ENCODE assay signal across 11 cellular contexts in genomic region chrX:150649096-150649870, GRCh38. TPM values are rescaled to one million over a fixed set of nuclear protein-coding genes. Genes with fewer than 3 reads are reported as not detected.
A peak's percentile ranks its signal among the peaks of the same experiment; 100 is the strongest.
DNase-seq lines count a peak whose midpoint lies in the region; ATAC-seq, FAIRE-seq and TF ChIP-seq lines count a peak whose summit lies in the region.
"Had no signal": no experiment of that assay in that cellular context is flagged by ENCODE, and none has a peak within 500 bp of the region (broad histone marks: within the 10 kb centered on the region; RNA-seq: fewer than 3 reads in every experiment).

No MANE protein-coding gene starts in this region.

- no peak overlapping the region for H3K4me3 Mint-ChIP-seq in CD4-positive, alpha-beta memory T cell
- H3K4me3 Mint-ChIP-seq in CD8-positive, alpha-beta T cell, result no peak overlapping the region

- intact Hi-C loops in CD4-positive, alpha-beta memory T cell (cut with micrococcal nuclease), result no loop called here
- intact Hi-C loops in endothelial cell of umbilical vein (cut with micrococcal nuclease), result loop anchor here (1.0 to 2.0 kb wide), 2 partner anchors 81 to 284 kb away; partner anchors contain the start of gene MTM1
- intact Hi-C loops in PC-9 (cut with micrococcal nuclease; ENCODE audit: unreplicated experiment), result loop anchor here (10.0 kb wide), 2 partner anchors 64 to 66 kb away; no protein-coding TSS in a partner anchor
- intact Hi-C loops in CD8-positive, alpha-beta T cell (cut with DNase I, micrococcal nuclease), result no loop called here

- POLR2A ChIA-PET in CD4-positive, alpha-beta memory T cell (lab: Charles Lee; ENCODE audit: partially characterized antibody), result no interaction called here
- POLR2A ChIA-PET in endothelial cell of umbilical vein (lab: Charles Lee) (no interaction called here), PC-9 (lab: Charles Lee; ENCODE audit: unreplicated experiment) (interaction anchor here (0.7 kb wide), 1 partner anchor 15 kb away, joined by 4 read pairs; no protein-coding TSS in a partner anchor)
- POLR2A ChIA-PET in CD8-positive, alpha-beta T cell (lab: Charles Lee), result no interaction called here

- H2AFZ ChIP-seq in endothelial cell of umbilical vein (ENCODE audit: low read depth, low read length), result peak overlapping the region; percentile 44
- no peak overlapping the region for H2AFZ ChIP-seq in PC-9

- H3K27me3 Mint-ChIP-seq in CD4-positive, alpha-beta memory T cell, result no peaks in the 10 kb centered on the region
- no peaks in the 10 kb centered on the region for H3K27me3 Mint-ChIP-seq in CD8-positive, alpha-beta T cell (ENCODE audit: low read depth)
- H3K27me3 Mint-ChIP-seq: progenitor cell of endocrine pancreas had no signal

- H3K79me2 ChIP-seq in endothelial cell of umbilical vein (ENCODE audit: control insufficient read depth, insufficient read depth, low read length), result no peaks in the 10 kb centered on the region
- no peaks in the 10 kb centered on the region for H3K79me2 ChIP-seq in PC-9 (ENCODE audit: low read depth)

- no peaks in the 10 kb centered on the region for H3K27me3 ChIP-seq in CD4-positive, alpha-beta memory T cell (ENCODE audit: insufficient read depth, low read length)
- H3K27me3 ChIP-seq in endothelial cell of umbilical vein (ENCODE audit: control insufficient read depth in 2 of 2, insufficient read depth in 2 of 2, low read length in 2 of 2) (no peaks in the 10 kb centered on the region), PC-9 (ENCODE audit: insufficient read depth, low read depth) (no peaks in the 10 kb centered on the region)
- no peaks in the 10 kb centered on the region for H3K27me3 ChIP-seq in CD8-positive, alpha-beta T cell (ENCODE audit: insufficient read depth, low read length)

- H3K9me3 ChIP-seq in CD4-positive, alpha-beta memory T cell (ENCODE audit: control insufficient read depth in 1 of 2, low read length in 2 of 2), result no peaks in the 10 kb centered on the region
- no peaks in the 10 kb centered on the region for H3K9me3 ChIP-seq in endothelial cell of umbilical vein (replicated peaks; ENCODE audit: control insufficient read depth, insufficient read depth, low read length)
- no peaks in the 10 kb centered on the region for H3K9me3 ChIP-seq in PC-9 (ENCODE audit: insufficient read depth, low read depth)
- no peaks in the 10 kb centered on the region for H3K9me3 ChIP-seq in CD8-positive, alpha-beta T cell (ENCODE audit: low read length)

- CTCF ChIA-PET in CD4-positive, alpha-beta memory T cell (lab: Charles Lee; ENCODE audit: partially characterized antibody), result interaction anchor here (1.8 kb wide), 1 partner anchor 68 kb away, joined by 5 read pairs; no protein-coding TSS in a partner anchor
- CTCF ChIA-PET in endothelial cell of umbilical vein (lab: Charles Lee), result interaction anchor here (0.7 to 1.2 kb wide), 2 partner anchors 34 to 66 kb away, joined by 3 read pairs; no protein-coding TSS in a partner anchor
- CTCF ChIA-PET in PC-9 (lab: Charles Lee), result no interaction called here
- CTCF ChIA-PET in CD8-positive, alpha-beta T cell (lab: Charles Lee), result no interaction called here

- no peak for FAIRE-seq in endothelial cell of umbilical vein (lab: Jason Lieb, UNC)
- FAIRE-seq: G401.6 had no signal

- dilution Hi-C loops in endothelial cell of umbilical vein (cut with MboI; ENCODE audit: extremely low pct_ligation_motif_present, low sequenced_read_pairs), result no loop called here

- no peak for ATAC-seq in HG02884 (IDR thresholded peaks at IDR 0.05; ENCODE audit: unreplicated experiment)
- ATAC-seq in CD8-positive, alpha-beta T cell, result no peak
- no peak for ATAC-seq in HG03378 (IDR thresholded peaks at IDR 0.05; ENCODE audit: unreplicated experiment)

- BruUV-seq in endothelial cell of umbilical vein (replicated peaks; lab: Mats Ljungman, UMichigan), result TSS peak; percentile 74
- no TSS peak for BruUV-seq in PC-9 (replicated peaks; lab: Mats Ljungman, UMichigan)

- peaks cover 0 to 6% (median 4%) of the 10 kb centered on the region in 4 donors for H3K4me1 Mint-ChIP-seq in CD4-positive, alpha-beta memory T cell
- peaks cover 12% of the 10 kb centered on the region for H3K4me1 Mint-ChIP-seq in CD8-positive, alpha-beta T cell (ENCODE audit: low read depth)

- peaks cover 13 to 67% of the 10 kb centered on the region in 2 donors for H3K36me3 Mint-ChIP-seq in CD4-positive, alpha-beta memory T cell
- peaks cover 64% of the 10 kb centered on the region for H3K36me3 Mint-ChIP-seq in CD8-positive, alpha-beta T cell

- peak overlapping the region; percentile 64 for H3K9ac ChIP-seq in endothelial cell of umbilical vein (replicated peaks; ENCODE audit: extremely low read depth, insufficient read depth, low read length)

- no peak for TF ChIP-seq POLR2A in endothelial cell of umbilical vein (IDR thresholded peaks at IDR 0.05; ENCODE audit: low read depth, low read length)

- peaks cover 28% of the 10 kb centered on the region for H3K36me3 ChIP-seq in CD4-positive, alpha-beta memory T cell (ENCODE audit: insufficient read depth, low read length)
- H3K36me3 ChIP-seq in endothelial cell of umbilical vein (ENCODE audit: control insufficient read depth in 2 of 2, extremely low read depth in 1 of 2, insufficient read depth in 2 of 2, low read length in 2 of 2) (no peaks in the 10 kb centered on the region), PC-9 (ENCODE audit: low read depth) (0 out of 2 replicates have a peak, but pooled peaks cover 2% of the 10 kb centered on the region)
- H3K36me3 ChIP-seq in CD8-positive, alpha-beta T cell (ENCODE audit: insufficient read depth, low read length), result peaks cover 5% of the 10 kb centered on the region

- TF ChIP-seq CTCF in endothelial cell of umbilical vein (IDR thresholded peaks at IDR 0.05; ENCODE audit: extremely low read depth in 1 of 2, insufficient read depth in 1 of 2, low read depth in 1 of 2, low read length in 2 of 2), result no peak
- no peak for TF ChIP-seq CTCF in PC-9 (conservative IDR thresholded peaks at IDR 0.05)
- TF ChIP-seq CTCF in CD8-positive, alpha-beta T cell (IDR thresholded peaks at IDR 0.05), result no peak

- H3K4me3 ChIP-seq in CD4-positive, alpha-beta memory T cell (ENCODE audit: low read length in 2 of 2), result no peak overlapping the region
- H3K4me3 ChIP-seq in endothelial cell of umbilical vein (replicated peaks in 1 of 3; ENCODE audit: insufficient read depth in 1 of 3, low read depth in 1 of 3, low read length in 3 of 3) (peak overlapping the region in 1 of 3 experiments; percentile 9), PC-9 (no peak overlapping the region)
- no peak overlapping the region for H3K4me3 ChIP-seq in CD8-positive, alpha-beta T cell (ENCODE audit: low read depth, low read length)
- H3K4me3 ChIP-seq: coronary artery had no signal

- H3F3A ChIP-seq in PC-9 (ENCODE audit: insufficient read depth, low read depth), result no peaks in the 10 kb centered on the region

- H3K4me2 ChIP-seq in endothelial cell of umbilical vein (ENCODE audit: insufficient read depth, low read length) (peak overlapping the region; percentile 69), PC-9 (no peak overlapping the region)

- peaks cover 2% of the 10 kb centered on the region; the same call in 1 of the 2 replicates for H3K9me2 ChIP-seq in PC-9 (ENCODE audit: insufficient read depth)

- no peak overlapping the region for H3K27ac ChIP-seq in CD4-positive, alpha-beta memory T cell (ENCODE audit: low read depth, low read length)
- H3K27ac ChIP-seq in endothelial cell of umbilical vein (ENCODE audit: insufficient read depth, low read depth, low read length) (peak overlapping the region; percentile 85), PC-9 (no peak overlapping the region)
- H3K27ac ChIP-seq in CD8-positive, alpha-beta T cell (ENCODE audit: low read depth, low read length), result no peak overlapping the region

- no peaks in the 10 kb centered on the region for H3K9me1 ChIP-seq in endothelial cell of umbilical vein (replicated peaks; ENCODE audit: control insufficient read depth, extremely low read depth, insufficient read depth, low read length)

- H4K20me1 ChIP-seq in endothelial cell of umbilical vein (replicated peaks; ENCODE audit: control insufficient read depth, extremely low read depth, insufficient read depth, low read length) (no peaks in the 10 kb centered on the region), PC-9 (ENCODE audit: insufficient read depth) (no peaks in the 10 kb centered on the region)

- no peaks in the 10 kb centered on the region for H3K4me1 ChIP-seq in CD4-positive, alpha-beta memory T cell (ENCODE audit: insufficient read depth, low read length)
- H3K4me1 ChIP-seq in endothelial cell of umbilical vein (ENCODE audit: control insufficient read depth, extremely low read depth, insufficient read depth, low read length), result peaks cover 38% of the 10 kb centered on the region
- H3K4me1 ChIP-seq in PC-9 (replicated peaks; ENCODE audit: insufficient read depth), result no peaks in the 10 kb centered on the region
- H3K4me1 ChIP-seq in CD8-positive, alpha-beta T cell (ENCODE audit: insufficient read depth, low read length), result no peaks in the 10 kb centered on the region

- no peak for DNase-seq in CD4-positive, alpha-beta memory T cell
- DNase-seq in MV-4-11 (lab: John Stamatoyannopoulos, UW) (peak; percentile 34), endothelial cell of umbilical vein (ENCODE audit: low read depth, low spot score) (peak; percentile 82), pons (ENCODE audit: low spot score) (peak; percentile 34), PC-9 (no peak)
- no peak for DNase-seq in CD8-positive, alpha-beta T cell

- peak overlapping the region in 4 of 7 donors; percentile 3 to 60 (median 49) for H3K27ac Mint-ChIP-seq in CD4-positive, alpha-beta memory T cell
- no peak overlapping the region for H3K27ac Mint-ChIP-seq in CD8-positive, alpha-beta T cell
- H3K27ac Mint-ChIP-seq: progenitor cell of endocrine pancreas had no signal

- H3K9me3 Mint-ChIP-seq in CD4-positive, alpha-beta memory T cell, result no peaks in the 10 kb centered on the region
- no peaks in the 10 kb centered on the region for H3K9me3 Mint-ChIP-seq in CD8-positive, alpha-beta T cell

TF ChIP-seq in endothelial cell of umbilical vein, 7 proteins besides CTCF, POLR2A, EP300 and RAD21 (continues in another document):
- TF ChIP-seq MAX (IDR thresholded peaks at IDR 0.05; ENCODE audit: insufficient read depth, insufficient read length), result no peak

RNA-seq across cellular contexts. Expression of gene MTMR1, which starts 43.9 kb away (rescaled TPM):
- total RNA-seq in CD4-positive, alpha-beta memory T cell, result 10 to 100 TPM; 31.5 to 37.6 TPM
- polyA plus RNA-seq in CD4-positive, alpha-beta memory T cell, result 10 to 100 TPM; 15.1 to 27.6 TPM
- total RNA-seq in endothelial cell of umbilical vein, result 20.3 and 20.7 TPM in 2 replicates
- polyA plus RNA-seq in endothelial cell of umbilical vein, result 17.1 and 17.6 TPM in 2 replicates
- 13.9 and 14.1 TPM in 2 replicates for polyA plus RNA-seq in endothelial cell of umbilical vein (2011; cell fraction: cytosol; rRNA removed)
- 50.3 and 68.8 TPM in 2 replicates for polyA plus RNA-seq in endothelial cell of umbilical vein (2011; cell fraction: nucleus; rRNA removed)
- 19.2 and 22.8 TPM in 2 replicates for polyA plus RNA-seq in endothelial cell of umbilical vein (2012)
- 24.5 and 30.0 TPM in 2 replicates for polyA minus RNA-seq in endothelial cell of umbilical vein
- 18.3 TPM for polyA minus RNA-seq in endothelial cell of umbilical vein (2011; cell fraction: cytosol; rRNA and poly(A)+ RNA removed)
- polyA minus RNA-seq in endothelial cell of umbilical vein (2011; cell fraction: nucleus; rRNA and poly(A)+ RNA removed), result 22.5 and 28.6 TPM in 2 replicates
- 26.2 and 41.3 TPM in 2 replicates for total RNA-seq in PC-9 (2021)
- 10 to 100 TPM; 32.0 to 32.4 TPM for total RNA-seq in CD8-positive, alpha-beta T cell

Comparison
In these comparisons a context has a peak if more than half of its experiments do, and no peak if none do; other contexts are left out.
1. DNase-seq: peak in MV-4-11 (single experiment), endothelial cell of umbilical vein (single experiment) and pons (single experiment); none in CD4-positive, alpha-beta memory T cell (0 of 5), PC-9 (0 of 2) and CD8-positive, alpha-beta T cell (0 of 7).
2. CTCF ChIA-PET loops: an anchor here in CD4-positive, alpha-beta memory T cell (1.8 kb wide) and endothelial cell of umbilical vein (0.7 to 1.2 kb wide); none called in PC-9 and CD8-positive, alpha-beta T cell.
3. intact Hi-C loops: an anchor here in endothelial cell of umbilical vein (1.0 to 2.0 kb wide) and PC-9 (10.0 kb wide); none called in CD4-positive, alpha-beta memory T cell and CD8-positive, alpha-beta T cell.